ENCODE assay signal across 8 cellular contexts in the genomic region with DNA sequence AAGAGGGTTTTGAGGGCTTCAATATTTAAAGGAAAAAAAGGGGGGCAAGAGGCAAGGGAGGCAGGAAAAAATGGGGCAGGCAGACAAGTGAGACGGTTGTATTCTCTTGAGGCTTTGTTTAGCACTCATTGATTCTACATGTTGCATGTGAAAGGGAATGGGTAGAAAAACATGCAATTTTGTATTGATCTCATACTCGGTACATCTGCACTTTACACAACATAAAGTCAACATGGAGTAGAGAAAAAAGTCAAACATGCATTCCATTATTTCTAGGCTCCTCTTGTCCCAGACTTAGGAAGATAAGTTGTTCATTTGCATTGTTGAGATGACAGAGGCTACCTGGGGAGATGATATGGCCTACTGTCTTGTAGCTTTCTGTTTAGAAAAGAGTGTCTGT.
"Had no signal": no experiment of that assay in that cellular context is flagged by ENCODE, and none has a peak within 500 bp of the region (broad histone marks: within the 10 kb centered on the region; RNA-seq: fewer than 3 reads in every experiment).

No MANE protein-coding gene starts in this region.

- ATAC-seq: GM12878 had no signal

- FAIRE-seq: G401.6, GM12878, GM12891, GM12892, GM18507, GM19239 had no signal

- DNase-seq: GDM1, GF-D8 had no signal

- H3K4me3 ChIP-seq: GM12878 had no signal
